1 cellular context compared by ENCODE assay signal in genomic region chr7:100173806-100174495, GRCh38.
TF ChIP-seq lines count a peak whose summit lies in the region.

No MANE protein-coding gene starts in this region.

TF ChIP-seq in WTC11, 78 proteins besides CTCF, POLR2A, EP300 and RAD21 (continued from another document):
- TF ChIP-seq FOXP4 (CRISPR knock-in tag; IDR thresholded peaks at IDR 0.05): no peak
- TF ChIP-seq ZMAT4 (CRISPR knock-in tag; IDR thresholded peaks at IDR 0.05): no peak
- TF ChIP-seq JUN (CRISPR knock-in tag; IDR thresholded peaks at IDR 0.05): no peak
- no peak for TF ChIP-seq USF1 (CRISPR knock-in tag; IDR thresholded peaks at IDR 0.05)
- no peak for TF ChIP-seq EMX1 (CRISPR knock-in tag; IDR thresholded peaks at IDR 0.05)
- no peak for TF ChIP-seq ZNF232 (CRISPR knock-in tag; IDR thresholded peaks at IDR 0.05)
- TF ChIP-seq ZNF416 (CRISPR knock-in tag; IDR thresholded peaks at IDR 0.05): no peak
- no peak for TF ChIP-seq KAT7 (CRISPR knock-in tag; IDR thresholded peaks at IDR 0.05; ENCODE audit: borderline replicate concordance)
- TF ChIP-seq ZNF317 (CRISPR knock-in tag; IDR thresholded peaks at IDR 0.05; ENCODE audit: borderline replicate concordance, low read depth): no peak
